23 cellular contexts compared by ENCODE assay signal in the genomic region with DNA sequence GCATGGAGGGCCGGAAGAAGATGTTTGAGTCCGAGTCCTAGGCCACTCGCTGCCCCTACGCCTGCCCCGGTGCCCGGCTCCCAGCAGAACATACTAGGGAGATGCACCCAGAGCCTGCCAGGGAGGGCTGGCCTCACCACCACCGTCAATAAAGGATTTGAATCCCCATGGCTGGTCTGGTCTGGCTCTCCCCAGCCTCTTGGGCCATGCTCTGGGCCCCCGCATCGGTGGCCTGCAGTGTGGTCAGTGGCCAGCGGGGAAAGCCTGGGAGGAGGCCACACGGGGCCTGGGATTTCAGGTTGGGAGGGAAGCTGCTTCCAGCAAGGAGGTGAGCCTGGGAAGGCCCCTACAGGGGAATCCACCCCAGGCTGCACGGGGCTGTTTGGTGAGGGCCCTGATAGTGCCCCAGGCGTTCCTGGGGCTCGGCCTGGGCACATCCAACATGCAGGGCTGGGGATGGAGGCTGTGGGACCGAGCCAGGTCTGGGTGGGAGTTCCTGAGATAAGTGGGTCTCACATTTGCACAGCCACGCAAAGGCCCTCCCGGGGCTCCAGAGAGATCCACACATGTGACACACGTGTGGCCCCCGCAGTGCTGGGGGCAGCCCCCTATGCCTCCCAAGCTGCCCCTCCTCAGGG. TPM values are rescaled to one million over a fixed set of nuclear protein-coding genes. Genes with fewer than 3 reads are reported as not detected.
DNase-seq lines count a peak whose midpoint lies in the region; ATAC-seq lines count a peak whose summit lies in the region.
"Had no signal": no experiment of that assay in that cellular context is flagged by ENCODE, and none has a peak within 500 bp of the region (broad histone marks: within the 10 kb centered on the region; RNA-seq: fewer than 3 reads in every experiment).

No MANE protein-coding gene starts in this region.

- H3K9me3 ChIP-seq in BLaER1 (no peaks in the 10 kb centered on the region), right cardiac atrium (ENCODE audit: control insufficient read depth, low read length) (no peaks in the 10 kb centered on the region), neuronal stem cell (replicated peaks in 1 of 2; ENCODE audit: control insufficient read depth in 2 of 2, insufficient read depth in 1 of 2, low read depth in 1 of 2, low read length in 2 of 2) (no peaks in the 10 kb centered on the region)
- H3K9me3 ChIP-seq: Caco-2, SJCRH30 had no signal

- peak overlapping the region in 2 of 4 donors; percentile 26 to 27 for H3K4me3 Mint-ChIP-seq in IgD-negative memory B cell

- H3K36me3 ChIP-seq in BLaER1 (no peaks in the 10 kb centered on the region), neuronal stem cell (replicated peaks in 1 of 2; ENCODE audit: control insufficient read depth in 2 of 2, insufficient read depth in 2 of 2, low read length in 2 of 2) (no peaks in the 10 kb centered on the region)
- H3K36me3 ChIP-seq: SJCRH30 had no signal

- H2BK120ac ChIP-seq in neuronal stem cell (ENCODE audit: low read depth, low read length), result no peak overlapping the region

- no peak overlapping the region for H2AFZ ChIP-seq in neuronal stem cell (ENCODE audit: low read length)

- peaks cover 28 to 40% (median 37%) of the 10 kb centered on the region in 3 donors for H3K4me1 Mint-ChIP-seq in IgD-negative memory B cell

- WGBS in right cardiac atrium, result 91% methylated on average over 19 of the region's 19 CpGs
- no CpG with 5 or more reads among the region's 19 CpGs for WGBS in neuronal stem cell (ENCODE audit: extremely low coverage in 2 of 2, insufficient read length in 2 of 2, insufficient replicate concordance in 1 of 2), 2 donors

- peak overlapping the region; percentile 57 for H3K18ac ChIP-seq in neuronal stem cell (ENCODE audit: low read length)

- peak overlapping the region; percentile 83 for H3K4me2 ChIP-seq in BLaER1
- no peak overlapping the region for H3K4me2 ChIP-seq in neuronal stem cell (ENCODE audit: insufficient read depth, low read length, poor library complexity, severe bottlenecking)
- H3K4me2 ChIP-seq: KMS-11 had no signal

- no peak overlapping the region for H4K8ac ChIP-seq in neuronal stem cell (ENCODE audit: low read depth, low read length)

- peak overlapping the region; percentile 75 for H2BK5ac ChIP-seq in neuronal stem cell (ENCODE audit: low read length)

- intact Hi-C loops in right cardiac atrium (cut with DNase I), result loop anchor here in 2 of 4 donors (5.0 to 10.0 kb wide), 4 partner anchors 46 to 311 kb away; a partner anchor contains a TSS

- H3K23ac ChIP-seq in neuronal stem cell (ENCODE audit: low read depth, low read length, poor library complexity), result no peak overlapping the region

- peaks cover 20% of the 10 kb centered on the region; the same call in 1 of the 2 replicates for H4K20me1 ChIP-seq in BLaER1

- peak overlapping the region; percentile 85 for H4K91ac ChIP-seq in neuronal stem cell (ENCODE audit: low read depth, low read length, poor library complexity)

- peaks cover 4% of the 10 kb centered on the region for H3K27me3 Mint-ChIP-seq in IgD-negative memory B cell

- H3K4me1 ChIP-seq in BLaER1 (peaks cover 96% of the 10 kb centered on the region), right cardiac atrium (ENCODE audit: control insufficient read depth, insufficient read depth, low read length) (no peaks in the 10 kb centered on the region), neuronal stem cell (ENCODE audit: control insufficient read depth in 2 of 2, insufficient read depth in 1 of 2, low read depth in 1 of 2, low read length in 2 of 2) (peaks cover 0 to 5% of the 10 kb centered on the region in 2 donors)

- no peak for ATAC-seq in right cardiac atrium
- ATAC-seq in HG02981 (IDR thresholded peaks at IDR 0.05; ENCODE audit: unreplicated experiment), result no peak
- no peak for ATAC-seq in GM21576 (IDR thresholded peaks at IDR 0.05; ENCODE audit: unreplicated experiment)

- H3K27me3 ChIP-seq in BLaER1 (no peaks in the 10 kb centered on the region), right cardiac atrium (ENCODE audit: control insufficient read depth, insufficient read depth) (no peaks in the 10 kb centered on the region), neuronal stem cell (ENCODE audit: control insufficient read depth in 3 of 3, insufficient read depth in 3 of 3, low read depth in 1 of 3, low read length in 3 of 3) (peaks cover 0 to 39% (median 0%) of the 10 kb centered on the region in 3 experiments)

- no peak overlapping the region for H3K4ac ChIP-seq in neuronal stem cell (ENCODE audit: low read length)

- peak overlapping the region; percentile 99 for H2AK5ac ChIP-seq in neuronal stem cell (ENCODE audit: low read depth, low read length)

- H3K9ac ChIP-seq in BLaER1, result 0 out of 2 replicates have a peak overlapping the region, but pooled peaks have one; percentile 0
- H3K9ac ChIP-seq in neuronal stem cell (ENCODE audit: low read depth, low read length, poor library complexity), result no peak overlapping the region
- H3K9ac ChIP-seq: KMS-11 had no signal

- H3K79me1 ChIP-seq in neuronal stem cell (ENCODE audit: low read depth, low read length), result no peaks in the 10 kb centered on the region

- no peak overlapping the region for H3K4me3 ChIP-seq in BLaER1
- H3K4me3 ChIP-seq in right cardiac atrium (ENCODE audit: low read length), result no peak overlapping the region
- H3K4me3 ChIP-seq in neuronal stem cell (ENCODE audit: low read length in 2 of 2), result no peak overlapping the region
- H3K4me3 ChIP-seq: SJCRH30 had no signal

- H2BK12ac ChIP-seq in neuronal stem cell (ENCODE audit: low read length), result no peak overlapping the region

- peak overlapping the region; percentile 67 for H2BK15ac ChIP-seq in neuronal stem cell (ENCODE audit: low read length)

- H3K27ac ChIP-seq in BLaER1 (no peak overlapping the region), right cardiac atrium (ENCODE audit: low read length) (no peak overlapping the region), neuronal stem cell (replicated peaks; ENCODE audit: low read length) (no peak overlapping the region)
- H3K27ac ChIP-seq: KMS-11, SJCRH30 had no signal

- H3K36me3 Mint-ChIP-seq in IgD-negative memory B cell, result no peaks in the 10 kb centered on the region

- no peak overlapping the region for H3K14ac ChIP-seq in neuronal stem cell (ENCODE audit: low read length)

- H3K27ac Mint-ChIP-seq in IgD-negative memory B cell, result peak overlapping the region; percentile 7 to 84 (median 73)

- DNase-seq in right cardiac atrium, result peak; percentile 10 to 41 (median 22)
- no peak for DNase-seq in neuronal stem cell (ENCODE audit: low spot score)
- no peak for DNase-seq in DMS 273 treated with DMSO at 0.1 percent for 48 hours (lab: John Stamatoyannopoulos, UW)
- DNase-seq in ureter (ENCODE audit: low spot score), result no peak
- DNase-seq: Caco-2, DMS153, GDM1, MV-4-11, NCI-H1694 treated with DMSO at 0.1 percent for 48 hours, NCI-H2107, NCI-H2227 treated with DMSO at 0.1 percent for 48 hours, NCI-H510A treated with DMSO at 0.1 percent for 48 hours, NCI-H82, RPMI8226, SJCRH30 had no signal

- H3K9me3 Mint-ChIP-seq in IgD-negative memory B cell, result no peaks in the 10 kb centered on the region

RNA-seq across cellular contexts. Expression of a gene that starts 2.8 kb away (rescaled TPM):
- polyA plus RNA-seq in IgD-negative memory B cell, result 8.0 TPM
- not detected for total RNA-seq in right cardiac atrium
- polyA plus RNA-seq in right cardiac atrium, result not detected
- 0.13 TPM for polyA plus RNA-seq in neuronal stem cell (2013, experiment 1 of 2)
- not detected for polyA plus RNA-seq in neuronal stem cell (2013, experiment 2 of 2)
- total RNA-seq in ureter, result 45.0 TPM
- total RNA-seq: A673, Daoy, H1 had no signal
- polyA plus RNA-seq: H1 had no signal

RNA-seq across cellular contexts. Expression of a gene that starts 6.8 kb away (rescaled TPM):
- not detected for polyA plus RNA-seq in IgD-negative memory B cell
- not detected for total RNA-seq in right cardiac atrium
- polyA plus RNA-seq in right cardiac atrium, result not detected
- polyA plus RNA-seq in neuronal stem cell (2013, experiment 1 of 2), result not detected
- polyA plus RNA-seq in neuronal stem cell (2013, experiment 2 of 2), result not detected
- total RNA-seq in ureter, result 159 TPM
- total RNA-seq: A673, Daoy, H1 had no signal
- polyA plus RNA-seq: H1 had no signal

RNA-seq across cellular contexts. Expression of a gene that starts 11.3 kb away (rescaled TPM):
- 841 TPM for polyA plus RNA-seq in IgD-negative memory B cell
- total RNA-seq in right cardiac atrium, result 10 to 100 TPM in 3 of 4 donors, 1 to 10 TPM in 1; 7.6 to 18.3 (median 14.8) TPM
- polyA plus RNA-seq in right cardiac atrium, result 11.7 TPM
- polyA plus RNA-seq in neuronal stem cell (2013, experiment 1 of 2), result 0.13 TPM
- 0.73 TPM for polyA plus RNA-seq in neuronal stem cell (2013, experiment 2 of 2)
- total RNA-seq in ureter, result 47.4 TPM
- total RNA-seq: A673, Caco-2, H1 had no signal

RNA-seq across cellular contexts. Expression of a gene that starts 50.1 kb away (rescaled TPM):
- polyA plus RNA-seq in IgD-negative memory B cell, result 0.60 TPM
- total RNA-seq in right cardiac atrium, result under 1 TPM; 0.11 to 0.82 (median 0.24) TPM
- polyA plus RNA-seq in right cardiac atrium, result 0.81 TPM
- not detected for polyA plus RNA-seq in neuronal stem cell (2013, experiment 1 of 2)
- not detected for polyA plus RNA-seq in neuronal stem cell (2013, experiment 2 of 2)
- not detected for total RNA-seq in ureter
- total RNA-seq: A673, Caco-2, Daoy, H1 had no signal

Comparison
In these comparisons a context has a peak if more than half of its experiments do, and no peak if none do; other contexts are left out.
1. DNase-seq: peak in right cardiac atrium (3 of 3); none in neuronal stem cell (single experiment), DMS 273 treated with DMSO at 0.1 percent for 48 hours (single experiment) and ureter (single experiment).
2. RNA of a gene that starts 2.8 kb away (total RNA-seq): 45.0 TPM in ureter (single experiment); not detected in right cardiac atrium; every median in the first group is over 10 times any median in the second.
3. RNA of a gene that starts 6.8 kb away (total RNA-seq): 159 TPM in ureter (single experiment); not detected in right cardiac atrium; every median in the first group is over 100 times any median in the second.